24 cellular contexts compared by ENCODE assay signal in genomic region chr16:50688867-50689266, GRCh38.
"Had no signal": no experiment of that assay in that cellular context is flagged by ENCODE, and none has a peak within 500 bp of the region (broad histone marks: within the 10 kb centered on the region; RNA-seq: fewer than 3 reads in every experiment).

No MANE protein-coding gene starts in this region.

- H3K27ac Mint-ChIP-seq: activated CD4-positive, alpha-beta memory T cell treated with anti-CD3 and anti-CD28 coated beads, Interleukin-2, amount 10 ng/mL, durations not matched to agents 7 days and 5 days; activated CD4-positive, alpha-beta T cell treated with anti-CD3 and anti-CD28 coated beads, Interleukin-2, amount 10 ng/mL, durations not matched to agents 7 days and 5 days; activated naive CD4-positive, alpha-beta T cell treated with anti-CD3 and anti-CD28 coated beads, Interleukin-2, amount 50 U/mL, for 72 hours; activated T-helper 2 cell treated with anti-CD3 and anti-CD28 coated beads, Interferon-gamma antibody, Interleukin-2, Interleukin-4, amounts not matched to agents 10 μg/mL and 5 μg/mL and 100 μg/mL, durations not matched to agents 14 hours and 24 hours and 36 hours; nephron had no signal

- H3K9me3 Mint-ChIP-seq: activated CD4-positive, alpha-beta memory T cell treated with anti-CD3 and anti-CD28 coated beads, Interleukin-2, amount 10 ng/mL, durations not matched to agents 7 days and 5 days; activated CD4-positive, alpha-beta T cell treated with anti-CD3 and anti-CD28 coated beads, Interleukin-2, amount 10 ng/mL, durations not matched to agents 7 days and 5 days; activated naive CD4-positive, alpha-beta T cell treated with anti-CD3 and anti-CD28 coated beads, Interleukin-2, amount 50 U/mL, for 72 hours; activated T-helper 2 cell treated with anti-CD3 and anti-CD28 coated beads, Interferon-gamma antibody, Interleukin-2, Interleukin-4, amounts not matched to agents 10 μg/mL and 5 μg/mL and 100 μg/mL, durations not matched to agents 14 hours and 24 hours and 36 hours; nephron had no signal

- H3K4me3 ChIP-seq: esophagus squamous epithelium, gastrocnemius medialis, left ventricle myocardium inferior, lung, right lobe of liver, testis, transverse colon, uterus had no signal

- H3K4me3 Mint-ChIP-seq: activated CD4-positive, alpha-beta memory T cell treated with anti-CD3 and anti-CD28 coated beads, Interleukin-2, amount 10 ng/mL, durations not matched to agents 7 days and 5 days; activated CD4-positive, alpha-beta T cell treated with anti-CD3 and anti-CD28 coated beads, Interleukin-2, amount 10 ng/mL, durations not matched to agents 7 days and 5 days; nephron had no signal

- FAIRE-seq: bronchial epithelial cell, colon, islet of Langerhans, TTC549 had no signal

- DNase-seq: activated CD4-positive, alpha-beta memory T cell treated with anti-CD3 and anti-CD28 coated beads, Interleukin-2, amount 10 ng/mL, durations not matched to agents 7 days and 5 days; activated CD4-positive, alpha-beta T cell treated with anti-CD3 and anti-CD28 coated beads, Interleukin-2, amount 10 ng/mL, durations not matched to agents 7 days and 5 days; activated T-cell treated with anti-CD3 and anti-CD28 coated beads, Interleukin-2, amount 50 U/mL, for 48 hours; dermis blood vessel endothelial cell; effector CD4-positive, alpha-beta T cell; esophagus squamous epithelium; gastrocnemius medialis; glutamatergic neuron; left ventricle myocardium inferior; right lobe of liver; stimulated activated CD4-positive, alpha-beta T cell treated with anti-CD3 and anti-CD28 coated beads, Interleukin-2, amount 100 ng/mL, for 48 hours; stimulated activated naive CD8-positive, alpha-beta T cell treated with anti-CD3 and anti-CD28 coated beads, Interleukin-15, Interleukin-2, amounts not matched to agents 100 U/mL and 50 U/mL, for 24 hours; testis; transverse colon; uterus; WERI-Rb-1 had no signal

- H3K36me3 Mint-ChIP-seq: activated naive CD4-positive, alpha-beta T cell treated with anti-CD3 and anti-CD28 coated beads, Interleukin-2, amount 50 U/mL, for 72 hours had no signal
